ENCODE assay signal across 1 cellular context in the genomic region with DNA sequence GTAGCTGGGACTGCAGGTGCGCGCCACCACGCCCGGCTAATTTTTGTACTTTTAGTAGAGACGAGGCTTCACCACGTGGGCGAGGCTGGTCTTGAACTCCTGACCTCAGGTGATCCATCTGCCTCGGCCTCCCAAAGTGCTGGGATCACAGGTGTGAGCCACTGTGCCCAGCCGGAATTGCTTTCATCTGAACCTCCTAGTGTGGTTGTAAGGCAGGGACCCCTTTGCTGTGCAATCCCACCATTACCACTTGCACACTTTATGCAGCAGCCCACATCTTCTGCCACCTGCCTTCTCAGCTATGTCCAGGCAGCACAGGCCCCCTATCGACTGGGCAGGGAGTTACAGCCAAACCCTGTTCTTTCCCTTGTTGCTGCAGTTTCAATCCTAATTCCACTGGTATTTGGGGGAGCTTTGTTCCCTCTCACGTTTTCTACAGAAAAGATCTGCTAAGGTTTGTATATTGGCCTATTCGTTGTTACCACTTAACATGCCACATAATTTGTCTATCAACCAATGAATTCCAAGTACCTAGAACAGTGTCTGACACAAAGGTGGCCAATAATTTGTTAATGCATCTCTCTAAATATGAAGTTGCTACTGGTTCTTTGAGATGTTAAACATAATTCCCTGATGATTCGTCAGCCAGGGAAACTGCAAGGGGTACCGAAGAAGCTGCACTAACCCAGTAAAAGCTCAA.
TF ChIP-seq lines count a peak whose summit lies in the region.

No MANE protein-coding gene starts in this region.

TF ChIP-seq in GM12878, 131 proteins besides CTCF, POLR2A, EP300 and RAD21:
- TF ChIP-seq, protein P1, sequence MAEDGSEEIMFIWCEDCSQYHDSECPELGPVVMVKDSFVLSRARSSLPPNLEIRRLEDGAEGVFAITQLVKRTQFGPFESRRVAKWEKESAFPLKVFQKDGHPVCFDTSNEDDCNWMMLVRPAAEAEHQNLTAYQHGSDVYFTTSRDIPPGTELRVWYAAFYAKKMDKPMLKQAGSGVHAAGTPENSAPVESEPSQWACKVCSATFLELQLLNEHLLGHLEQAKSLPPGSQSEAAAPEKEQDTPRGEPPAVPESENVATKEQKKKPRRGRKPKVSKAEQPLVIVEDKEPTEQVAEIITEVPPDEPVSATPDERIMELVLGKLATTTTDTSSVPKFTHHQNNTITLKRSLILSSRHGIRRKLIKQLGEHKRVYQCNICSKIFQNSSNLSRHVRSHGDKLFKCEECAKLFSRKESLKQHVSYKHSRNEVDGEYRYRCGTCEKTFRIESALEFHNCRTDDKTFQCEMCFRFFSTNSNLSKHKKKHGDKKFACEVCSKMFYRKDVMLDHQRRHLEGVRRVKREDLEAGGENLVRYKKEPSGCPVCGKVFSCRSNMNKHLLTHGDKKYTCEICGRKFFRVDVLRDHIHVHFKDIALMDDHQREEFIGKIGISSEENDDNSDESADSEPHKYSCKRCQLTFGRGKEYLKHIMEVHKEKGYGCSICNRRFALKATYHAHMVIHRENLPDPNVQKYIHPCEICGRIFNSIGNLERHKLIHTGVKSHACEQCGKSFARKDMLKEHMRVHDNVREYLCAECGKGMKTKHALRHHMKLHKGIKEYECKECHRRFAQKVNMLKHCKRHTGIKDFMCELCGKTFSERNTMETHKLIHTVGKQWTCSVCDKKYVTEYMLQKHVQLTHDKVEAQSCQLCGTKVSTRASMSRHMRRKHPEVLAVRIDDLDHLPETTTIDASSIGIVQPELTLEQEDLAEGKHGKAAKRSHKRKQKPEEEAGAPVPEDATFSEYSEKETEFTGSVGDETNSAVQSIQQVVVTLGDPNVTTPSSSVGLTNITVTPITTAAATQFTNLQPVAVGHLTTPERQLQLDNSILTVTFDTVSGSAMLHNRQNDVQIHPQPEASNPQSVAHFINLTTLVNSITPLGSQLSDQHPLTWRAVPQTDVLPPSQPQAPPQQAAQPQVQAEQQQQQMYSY (CRISPR knock-in tag; IDR thresholded peaks at IDR 0.05): no peak
- TF ChIP-seq, protein P2, sequence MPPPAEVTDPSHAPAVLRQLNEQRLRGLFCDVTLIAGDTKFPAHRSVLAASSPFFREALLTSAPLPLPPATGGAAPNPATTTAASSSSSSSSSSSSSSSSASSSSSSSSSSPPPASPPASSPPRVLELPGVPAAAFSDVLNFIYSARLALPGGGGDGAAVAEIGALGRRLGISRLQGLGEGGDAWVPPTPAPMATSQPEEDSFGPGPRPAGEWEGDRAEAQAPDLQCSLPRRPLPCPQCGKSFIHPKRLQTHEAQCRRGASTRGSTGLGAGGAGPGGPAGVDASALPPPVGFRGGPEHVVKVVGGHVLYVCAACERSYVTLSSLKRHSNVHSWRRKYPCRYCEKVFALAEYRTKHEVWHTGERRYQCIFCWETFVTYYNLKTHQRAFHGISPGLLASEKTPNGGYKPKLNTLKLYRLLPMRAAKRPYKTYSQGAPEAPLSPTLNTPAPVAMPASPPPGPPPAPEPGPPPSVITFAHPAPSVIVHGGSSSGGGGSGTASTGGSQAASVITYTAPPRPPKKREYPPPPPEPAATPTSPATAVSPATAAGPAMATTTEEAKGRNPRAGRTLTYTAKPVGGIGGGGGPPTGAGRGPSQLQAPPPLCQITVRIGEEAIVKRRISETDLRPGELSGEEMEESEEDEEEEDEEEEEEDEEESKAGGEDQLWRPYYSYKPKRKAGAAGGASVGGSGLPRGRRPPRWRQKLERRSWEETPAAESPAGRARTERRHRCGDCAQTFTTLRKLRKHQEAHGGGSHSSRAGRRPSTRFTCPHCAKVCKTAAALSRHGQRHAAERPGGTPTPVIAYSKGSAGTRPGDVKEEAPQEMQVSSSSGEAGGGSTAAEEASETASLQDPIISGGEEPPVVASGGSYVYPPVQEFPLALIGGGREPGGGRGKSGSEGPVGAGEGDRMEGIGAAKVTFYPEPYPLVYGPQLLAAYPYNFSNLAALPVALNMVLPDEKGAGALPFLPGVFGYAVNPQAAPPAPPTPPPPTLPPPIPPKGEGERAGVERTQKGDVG (CRISPR knock-in tag; IDR thresholded peaks at IDR 0.05): 0 out of 2 replicates have a peak, but pooled peaks have one; percentile 37
- TF ChIP-seq NR2F1 (conservative IDR thresholded peaks at IDR 0.05): peak; percentile 46; the same call in 1 of the 2 replicates
- TF ChIP-seq YY1 (IDR thresholded peaks at IDR 0.05; ENCODE audit: low read depth, low read length): 0 out of 2 replicates have a peak, but pooled peaks have one; percentile 21
- TF ChIP-seq TCF12 (IDR thresholded peaks at IDR 0.05; ENCODE audit: low read depth, low read length): 0 out of 2 replicates have a peak, but pooled peaks have one; percentile 32
- no peak for TF ChIP-seq TCF3 (IDR thresholded peaks at IDR 0.05; ENCODE audit: borderline replicate concordance, insufficient read depth, low read depth, low read length)
- no peak for TF ChIP-seq KLF5 (IDR thresholded peaks at IDR 0.05; ENCODE audit: partially characterized antibody)
- TF ChIP-seq KDM1A (IDR thresholded peaks at IDR 0.05; ENCODE audit: borderline replicate concordance): no peak
- TF ChIP-seq POLR2AphosphoS5 (IDR thresholded peaks at IDR 0.05; ENCODE audit: low read length): 0 out of 2 replicates have a peak, but pooled peaks have one; percentile 4
- TF ChIP-seq, protein P3, sequence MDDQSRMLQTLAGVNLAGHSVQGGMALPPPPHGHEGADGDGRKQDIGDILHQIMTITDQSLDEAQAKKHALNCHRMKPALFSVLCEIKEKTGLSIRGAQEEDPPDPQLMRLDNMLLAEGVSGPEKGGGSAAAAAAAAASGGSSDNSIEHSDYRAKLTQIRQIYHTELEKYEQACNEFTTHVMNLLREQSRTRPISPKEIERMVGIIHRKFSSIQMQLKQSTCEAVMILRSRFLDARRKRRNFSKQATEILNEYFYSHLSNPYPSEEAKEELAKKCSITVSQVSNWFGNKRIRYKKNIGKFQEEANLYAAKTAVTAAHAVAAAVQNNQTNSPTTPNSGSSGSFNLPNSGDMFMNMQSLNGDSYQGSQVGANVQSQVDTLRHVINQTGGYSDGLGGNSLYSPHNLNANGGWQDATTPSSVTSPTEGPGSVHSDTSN (IDR thresholded peaks at IDR 0.05; ENCODE audit: insufficient replicate concordance, low read depth, low read length): no peak
- TF ChIP-seq DPF2 (IDR thresholded peaks at IDR 0.05): no peak
- TF ChIP-seq RUNX3 (IDR thresholded peaks at IDR 0.05; ENCODE audit: low read length): 0 out of 2 replicates have a peak, but pooled peaks have one; percentile 7
- TF ChIP-seq SUZ12 (IDR thresholded peaks at IDR 0.05; ENCODE audit: unreplicated experiment): no peak
- TF ChIP-seq, protein P4, sequence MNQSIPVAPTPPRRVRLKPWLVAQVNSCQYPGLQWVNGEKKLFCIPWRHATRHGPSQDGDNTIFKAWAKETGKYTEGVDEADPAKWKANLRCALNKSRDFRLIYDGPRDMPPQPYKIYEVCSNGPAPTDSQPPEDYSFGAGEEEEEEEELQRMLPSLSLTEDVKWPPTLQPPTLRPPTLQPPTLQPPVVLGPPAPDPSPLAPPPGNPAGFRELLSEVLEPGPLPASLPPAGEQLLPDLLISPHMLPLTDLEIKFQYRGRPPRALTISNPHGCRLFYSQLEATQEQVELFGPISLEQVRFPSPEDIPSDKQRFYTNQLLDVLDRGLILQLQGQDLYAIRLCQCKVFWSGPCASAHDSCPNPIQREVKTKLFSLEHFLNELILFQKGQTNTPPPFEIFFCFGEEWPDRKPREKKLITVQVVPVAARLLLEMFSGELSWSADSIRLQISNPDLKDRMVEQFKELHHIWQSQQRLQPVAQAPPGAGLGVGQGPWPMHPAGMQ (IDR thresholded peaks at IDR 0.05; ENCODE audit: borderline replicate concordance): no peak
- TF ChIP-seq, protein P5, sequence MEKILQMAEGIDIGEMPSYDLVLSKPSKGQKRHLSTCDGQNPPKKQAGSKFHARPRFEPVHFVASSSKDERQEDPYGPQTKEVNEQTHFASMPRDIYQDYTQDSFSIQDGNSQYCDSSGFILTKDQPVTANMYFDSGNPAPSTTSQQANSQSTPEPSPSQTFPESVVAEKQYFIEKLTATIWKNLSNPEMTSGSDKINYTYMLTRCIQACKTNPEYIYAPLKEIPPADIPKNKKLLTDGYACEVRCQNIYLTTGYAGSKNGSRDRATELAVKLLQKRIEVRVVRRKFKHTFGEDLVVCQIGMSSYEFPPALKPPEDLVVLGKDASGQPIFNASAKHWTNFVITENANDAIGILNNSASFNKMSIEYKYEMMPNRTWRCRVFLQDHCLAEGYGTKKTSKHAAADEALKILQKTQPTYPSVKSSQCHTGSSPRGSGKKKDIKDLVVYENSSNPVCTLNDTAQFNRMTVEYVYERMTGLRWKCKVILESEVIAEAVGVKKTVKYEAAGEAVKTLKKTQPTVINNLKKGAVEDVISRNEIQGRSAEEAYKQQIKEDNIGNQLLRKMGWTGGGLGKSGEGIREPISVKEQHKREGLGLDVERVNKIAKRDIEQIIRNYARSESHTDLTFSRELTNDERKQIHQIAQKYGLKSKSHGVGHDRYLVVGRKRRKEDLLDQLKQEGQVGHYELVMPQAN (conservative IDR thresholded peaks at IDR 0.05): no peak
- no peak for TF ChIP-seq STAT3 (IDR thresholded peaks at IDR 0.05; ENCODE audit: low read depth, low read length)
- peak; percentile 43 for TF ChIP-seq SMC3 (IDR thresholded peaks at IDR 0.05; ENCODE audit: borderline replicate concordance, low read length)
- TF ChIP-seq, protein P6, sequence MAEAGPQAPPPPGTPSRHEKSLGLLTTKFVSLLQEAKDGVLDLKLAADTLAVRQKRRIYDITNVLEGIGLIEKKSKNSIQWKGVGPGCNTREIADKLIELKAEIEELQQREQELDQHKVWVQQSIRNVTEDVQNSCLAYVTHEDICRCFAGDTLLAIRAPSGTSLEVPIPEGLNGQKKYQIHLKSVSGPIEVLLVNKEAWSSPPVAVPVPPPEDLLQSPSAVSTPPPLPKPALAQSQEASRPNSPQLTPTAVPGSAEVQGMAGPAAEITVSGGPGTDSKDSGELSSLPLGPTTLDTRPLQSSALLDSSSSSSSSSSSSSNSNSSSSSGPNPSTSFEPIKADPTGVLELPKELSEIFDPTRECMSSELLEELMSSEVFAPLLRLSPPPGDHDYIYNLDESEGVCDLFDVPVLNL (IDR thresholded peaks at IDR 0.05; ENCODE audit: low read depth, low read length): no peak
- peak; percentile 59; the same call in 1 of the 2 replicates for TF ChIP-seq BACH1 (IDR thresholded peaks at IDR 0.05; ENCODE audit: borderline replicate concordance)
- TF ChIP-seq MEF2A (IDR thresholded peaks at IDR 0.05; ENCODE audit: insufficient read depth, low read depth, low read length): no peak
- TF ChIP-seq, protein P7, sequence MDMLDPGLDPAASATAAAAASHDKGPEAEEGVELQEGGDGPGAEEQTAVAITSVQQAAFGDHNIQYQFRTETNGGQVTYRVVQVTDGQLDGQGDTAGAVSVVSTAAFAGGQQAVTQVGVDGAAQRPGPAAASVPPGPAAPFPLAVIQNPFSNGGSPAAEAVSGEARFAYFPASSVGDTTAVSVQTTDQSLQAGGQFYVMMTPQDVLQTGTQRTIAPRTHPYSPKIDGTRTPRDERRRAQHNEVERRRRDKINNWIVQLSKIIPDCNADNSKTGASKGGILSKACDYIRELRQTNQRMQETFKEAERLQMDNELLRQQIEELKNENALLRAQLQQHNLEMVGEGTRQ (IDR thresholded peaks at IDR 0.05; ENCODE audit: borderline replicate concordance, low read depth, low read length): no peak
